In genomic region chr20:32473231-32474008, GRCh38 we compare ENCODE assay signal across 13 cellular contexts.
A peak's percentile ranks its signal among the peaks of the same experiment; 100 is the strongest.
DNase-seq lines count a peak whose midpoint lies in the region; ATAC-seq and TF ChIP-seq lines count a peak whose summit lies in the region.
"Had no signal": no experiment of that assay in that cellular context is flagged by ENCODE, and none has a peak within 500 bp of the region (broad histone marks: within the 10 kb centered on the region; RNA-seq: fewer than 3 reads in every experiment).

No MANE protein-coding gene starts in this region.

- no peaks in the 10 kb centered on the region for H3K9me3 ChIP-seq in left ventricle myocardium inferior (replicated peaks)

- H3K27me3 Mint-ChIP-seq in WTC11 (ENCODE audit: low read depth) (no peaks in the 10 kb centered on the region), osteocyte (ENCODE audit: unreplicated experiment) (no peaks in the 10 kb centered on the region)

- H3K4me1 Mint-ChIP-seq in WTC11, result peaks cover 48% of the 10 kb centered on the region
- peaks cover 67% of the 10 kb centered on the region for H3K4me1 Mint-ChIP-seq in osteocyte (ENCODE audit: unreplicated experiment)

- H3K9me3 Mint-ChIP-seq in WTC11 (no peaks in the 10 kb centered on the region), osteocyte (ENCODE audit: unreplicated experiment) (no peaks in the 10 kb centered on the region)

- H3K36me3 ChIP-seq in left ventricle myocardium inferior, result peaks cover 4% of the 10 kb centered on the region

- TF ChIP-seq CTCF in AG04449 (IDR thresholded peaks at IDR 0.05; ENCODE audit: insufficient read depth, low read length, missing control alignments) (no peak), WTC11 (IDR thresholded peaks at IDR 0.05) (no peak), left ventricle myocardium inferior (IDR thresholded peaks at IDR 0.05; ENCODE audit: borderline replicate concordance) (no peak), osteocyte (IDR thresholded peaks at IDR 0.05) (no peak)

- H3K4me3 Mint-ChIP-seq in WTC11, result no peak overlapping the region
- H3K4me3 Mint-ChIP-seq in osteocyte (ENCODE audit: unreplicated experiment), result no peak overlapping the region

- H3K27ac ChIP-seq in left ventricle myocardium inferior (replicated peaks), result peak overlapping the region; percentile 92

- H3K27me3 ChIP-seq in left ventricle myocardium inferior (ENCODE audit: low read depth), result no peaks in the 10 kb centered on the region

- intact Hi-C loops in left ventricle myocardium inferior (cut with micrococcal nuclease), result no loop called here

- peaks cover 95% of the 10 kb centered on the region for H3K4me1 ChIP-seq in left ventricle myocardium inferior

- peak overlapping the region; percentile 80 for H3K27ac Mint-ChIP-seq in WTC11
- peak overlapping the region; percentile 56 for H3K27ac Mint-ChIP-seq in osteocyte (ENCODE audit: unreplicated experiment)

- ATAC-seq in WTC11, result no peak
- ATAC-seq in HG02981 (IDR thresholded peaks at IDR 0.05; ENCODE audit: unreplicated experiment), result no peak

- peak overlapping the region; percentile 12 for H3K4me3 ChIP-seq in AG04449 (ENCODE audit: low read depth, low read length)
- peak overlapping the region; percentile 56 for H3K4me3 ChIP-seq in left ventricle myocardium inferior

- CTCF ChIA-PET in AG04449 (lab: Yijun Ruan, JAX), result interaction anchor here (6.7 kb wide), 1 partner anchor 16 kb away, joined by 37 read pairs; no protein-coding TSS in a partner anchor
- CTCF ChIA-PET in WTC11 (lab: Charles Lee), result interaction anchor here (1.0 to 1.1 kb wide), 2 partner anchors 10 to 12 kb away, joined by 3 read pairs; no protein-coding TSS in a partner anchor

- POLR2A ChIA-PET in AG04449 (lab: Yijun Ruan, JAX) (interaction anchor here (1.4 kb wide), 1 partner anchor 16 kb away, joined by 3 read pairs; no protein-coding TSS in a partner anchor), WTC11 (lab: Charles Lee) (no interaction called here)

- 0 out of 2 replicates have a peak, but pooled peaks cover 3% of the 10 kb centered on the region for H3K36me3 Mint-ChIP-seq in WTC11
- H3K36me3 Mint-ChIP-seq in osteocyte (ENCODE audit: unreplicated experiment), result peaks cover 7% of the 10 kb centered on the region

- DNase-seq in AG04449 (ENCODE audit: low read depth, low spot score), result no peak
- no peak for DNase-seq in WTC11 (ENCODE audit: low spot score)
- DNase-seq in left ventricle myocardium inferior, result no peak
- DNase-seq in osteocyte (ENCODE audit: extremely low spot score, unreplicated experiment), result no peak
- DNase-seq in NCI-H1092 (lab: John Stamatoyannopoulos, UW), result no peak
- DNase-seq in GM03348 (ENCODE audit: low spot score), result no peak
- no peak for DNase-seq in NCI-H1105 (lab: John Stamatoyannopoulos, UW)
- DNase-seq: activated naive CD4-positive, alpha-beta T cell treated with Interleukin-2 at 50 U/mL for 16 hours; midbrain; MV-4-11; NK-92 treated with Interleukin-12 subunit alpha and Interleukin-12 subunit beta, amount 100 ng/mL, for 24 hours; stimulated activated CD4-positive, alpha-beta T cell treated with anti-CD3 and anti-CD28 coated beads, Interleukin-4, amount 100 ng/mL, for 24 hours had no signal

TF ChIP-seq in WTC11, 78 proteins besides CTCF, POLR2A, EP300 and RAD21:
- TF ChIP-seq ZNF317 (CRISPR knock-in tag; IDR thresholded peaks at IDR 0.05; ENCODE audit: borderline replicate concordance, low read depth), result no peak
- no peak for TF ChIP-seq ZNF416 (CRISPR knock-in tag; IDR thresholded peaks at IDR 0.05)
- TF ChIP-seq E2F4 (CRISPR knock-in tag; IDR thresholded peaks at IDR 0.05; ENCODE audit: borderline replicate concordance, low read depth), result no peak
- TF ChIP-seq NFYB (CRISPR knock-in tag; conservative IDR thresholded peaks at IDR 0.05; ENCODE audit: low read depth), result no peak
- TF ChIP-seq STAT6 (CRISPR knock-in tag; conservative IDR thresholded peaks at IDR 0.05; ENCODE audit: low read depth), result no peak
- no peak for TF ChIP-seq PRDM15 (CRISPR knock-in tag; IDR thresholded peaks at IDR 0.05)
- no peak for TF ChIP-seq MLX (CRISPR knock-in tag; IDR thresholded peaks at IDR 0.05)
- no peak for TF ChIP-seq GTF2I (CRISPR knock-in tag; conservative IDR thresholded peaks at IDR 0.05)
- TF ChIP-seq NR1H2 (CRISPR knock-in tag; IDR thresholded peaks at IDR 0.05), result no peak
- TF ChIP-seq FOXP1 (CRISPR knock-in tag; IDR thresholded peaks at IDR 0.05; ENCODE audit: borderline replicate concordance), result no peak
- TF ChIP-seq ATF6 (CRISPR knock-in tag; IDR thresholded peaks at IDR 0.05), result no peak
